8 cellular contexts compared by ENCODE assay signal in the genomic region with DNA sequence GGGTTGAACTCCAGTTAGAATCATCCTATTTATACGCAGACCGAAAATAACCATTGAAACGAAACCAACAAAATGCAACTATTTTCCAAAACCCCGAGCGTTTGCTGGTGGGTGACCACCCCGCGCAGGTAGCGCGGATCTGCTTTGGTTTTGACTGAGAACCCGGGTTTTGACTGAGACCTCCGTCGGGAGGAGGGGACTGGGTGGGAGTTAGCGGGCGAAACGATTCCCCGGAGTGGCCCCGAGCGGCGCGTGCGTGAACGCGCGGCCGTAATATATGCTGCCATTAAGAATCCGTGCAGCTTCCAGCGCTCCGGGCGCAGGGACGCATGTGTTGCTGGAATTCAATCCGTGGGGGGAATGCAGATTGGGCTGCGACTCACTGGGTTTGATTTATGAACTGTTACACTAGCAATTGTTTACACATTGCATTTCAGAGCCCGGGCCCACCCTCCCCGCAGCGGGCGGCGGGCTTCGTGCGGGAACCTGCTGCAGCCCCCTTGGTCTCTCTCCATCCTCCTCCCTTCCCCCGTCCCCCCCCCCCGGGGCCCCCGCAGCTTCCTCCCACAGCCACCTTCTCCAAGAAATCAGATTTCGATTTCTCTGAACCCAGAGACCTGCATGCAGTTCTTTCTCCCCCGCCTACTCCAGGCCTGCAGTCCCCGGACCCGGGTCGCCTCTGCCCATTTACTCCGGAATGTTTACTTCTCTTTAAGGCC. TPM values are rescaled to one million over a fixed set of nuclear protein-coding genes. Genes with fewer than 3 reads are reported as not detected.
DNase-seq lines count a peak whose midpoint lies in the region; ATAC-seq, FAIRE-seq and TF ChIP-seq lines count a peak whose summit lies in the region.

No MANE protein-coding gene starts in this region.

- H4K20me1 ChIP-seq in endothelial cell of umbilical vein (replicated peaks; ENCODE audit: control insufficient read depth, extremely low read depth, insufficient read depth, low read length): no peaks in the 10 kb centered on the region

- POLR2A ChIA-PET in A673 (lab: Charles Lee; ENCODE audit: low non-redundant PET) (interaction anchor here (0.7 kb wide), 1 partner anchor 723 kb away, joined by 5 read pairs; no protein-coding TSS in a partner anchor), endothelial cell of umbilical vein (lab: Charles Lee) (no interaction called here)

- peak overlapping the region; percentile 76 for H3K9ac ChIP-seq in endothelial cell of umbilical vein (replicated peaks; ENCODE audit: extremely low read depth, insufficient read depth, low read length)

- DNase-seq in A673 (ENCODE audit: low spot score): peak; percentile 88
- DNase-seq in SJSA1 (ENCODE audit: low read depth in 1 of 2, low spot score in 2 of 2): peak in 1 of 2 experiments; percentile 54
- peak; percentile 59 for DNase-seq in endothelial cell of umbilical vein (ENCODE audit: low read depth, low spot score)
- no peak for DNase-seq in natural killer cell treated with Interleukin-12 subunit alpha and Interleukin-12 subunit beta and Interleukin-15 and Interleukin-18, amount 100 ng/mL, for 72 hours (ENCODE audit: low spot score)
- no peak for DNase-seq in dedifferentiated amniotic fluid mesenchymal stem cell (ENCODE audit: extremely low spot score)
- DNase-seq in GM19239 (ENCODE audit: insufficient read length, low spot score): no peak
- no peak for DNase-seq in activated CD4-positive, CD25-positive, alpha-beta regulatory T cell (lab: John Stamatoyannopoulos, UW)

- ATAC-seq in natural killer cell treated with Interleukin-12 subunit alpha and Interleukin-12 subunit beta and Interleukin-15 and Interleukin-18, amount 100 ng/mL, for 72 hours: no peak

- H3K27me3 ChIP-seq in A673 (replicated peaks; ENCODE audit: insufficient read depth, low read depth, low read length, poor library complexity): no peaks in the 10 kb centered on the region
- no peaks in the 10 kb centered on the region; the same call in 1 of the 2 replicates for H3K27me3 ChIP-seq in SJSA1 (replicated peaks)
- H3K27me3 ChIP-seq in endothelial cell of umbilical vein (ENCODE audit: control insufficient read depth in 2 of 2, insufficient read depth in 2 of 2, low read length in 2 of 2): peaks cover 34 to 76% of the 10 kb centered on the region in 2 experiments

- H3K9me3 Mint-ChIP-seq in natural killer cell treated with Interleukin-12 subunit alpha and Interleukin-12 subunit beta and Interleukin-15 and Interleukin-18, amount 100 ng/mL, for 72 hours: no peaks in the 10 kb centered on the region

- H3K27ac Mint-ChIP-seq in natural killer cell treated with Interleukin-12 subunit alpha and Interleukin-12 subunit beta and Interleukin-15 and Interleukin-18, amount 100 ng/mL, for 72 hours: no peak overlapping the region

- no peak for TF ChIP-seq POLR2A in endothelial cell of umbilical vein (IDR thresholded peaks at IDR 0.05; ENCODE audit: low read depth, low read length)

- CTCF ChIA-PET in A673 (lab: Charles Lee): interaction anchor here (0.6 to 1.0 kb wide), 2 partner anchors 10 to 11 kb away, joined by 3 to 6 read pairs; no protein-coding TSS in a partner anchor
- CTCF ChIA-PET in endothelial cell of umbilical vein (lab: Charles Lee): interaction anchor here (1.1 to 2.7 kb wide), 2 partner anchors 15 to 526 kb away, joined by 3 to 13 read pairs; no protein-coding TSS in a partner anchor

- dilution Hi-C loops in endothelial cell of umbilical vein (cut with MboI; ENCODE audit: extremely low pct_ligation_motif_present, low sequenced_read_pairs): no loop called here

- peak overlapping the region; percentile 91 for H3K4me3 Mint-ChIP-seq in natural killer cell treated with Interleukin-12 subunit alpha and Interleukin-12 subunit beta and Interleukin-15 and Interleukin-18, amount 100 ng/mL, for 72 hours

- peak overlapping the region; percentile 74 for H3K27ac ChIP-seq in A673 (ENCODE audit: low read depth, low read length, poor library complexity, severe bottlenecking)
- peak overlapping the region; percentile 56 for H3K27ac ChIP-seq in SJSA1
- H3K27ac ChIP-seq in endothelial cell of umbilical vein (ENCODE audit: insufficient read depth, low read depth, low read length): peak overlapping the region; percentile 32

- peaks cover 63 to 90% of the 10 kb centered on the region in 2 donors for H3K27me3 Mint-ChIP-seq in natural killer cell treated with Interleukin-12 subunit alpha and Interleukin-12 subunit beta and Interleukin-15 and Interleukin-18, amount 100 ng/mL, for 72 hours

- H3K79me2 ChIP-seq in endothelial cell of umbilical vein (ENCODE audit: control insufficient read depth, insufficient read depth, low read length): no peaks in the 10 kb centered on the region

- peak overlapping the region; percentile 99 for H3K4me2 ChIP-seq in endothelial cell of umbilical vein (ENCODE audit: insufficient read depth, low read length)

- FAIRE-seq in endothelial cell of umbilical vein (lab: Jason Lieb, UNC) (peak; percentile 77), GM19239 (lab: Jason Lieb, UNC) (no peak)

- peak overlapping the region; percentile 95 for H2AFZ ChIP-seq in endothelial cell of umbilical vein (ENCODE audit: low read depth, low read length)

- intact Hi-C loops in A673 (cut with micrococcal nuclease; ENCODE audit: unreplicated experiment): loop anchor here (5.0 to 10.0 kb wide), 3 partner anchors 105 to 550 kb away; no protein-coding TSS in a partner anchor
- intact Hi-C loops in endothelial cell of umbilical vein (cut with micrococcal nuclease): loop anchor here (1.0 kb wide), 5 partner anchors 11 to 575 kb away; no protein-coding TSS in a partner anchor

- TSS peak; percentile 53 for BruUV-seq in A673 (replicated peaks; lab: Mats Ljungman, UMichigan)
- BruUV-seq in endothelial cell of umbilical vein (replicated peaks; lab: Mats Ljungman, UMichigan): no TSS peak

- no peaks in the 10 kb centered on the region for H3K9me3 ChIP-seq in A673 (ENCODE audit: low read depth, low read length, poor library complexity, severe bottlenecking)
- H3K9me3 ChIP-seq in SJSA1 (replicated peaks): no peaks in the 10 kb centered on the region
- no peaks in the 10 kb centered on the region for H3K9me3 ChIP-seq in endothelial cell of umbilical vein (replicated peaks; ENCODE audit: control insufficient read depth, insufficient read depth, low read length)

- peaks cover 28% of the 10 kb centered on the region for H3K4me1 ChIP-seq in A673 (ENCODE audit: insufficient read depth, low read length, poor library complexity, severe bottlenecking)
- peaks cover 27% of the 10 kb centered on the region for H3K4me1 ChIP-seq in SJSA1 (replicated peaks)
- peaks cover 9% of the 10 kb centered on the region for H3K4me1 ChIP-seq in endothelial cell of umbilical vein (ENCODE audit: control insufficient read depth, extremely low read depth, insufficient read depth, low read length)

- H3K4me1 Mint-ChIP-seq in natural killer cell treated with Interleukin-12 subunit alpha and Interleukin-12 subunit beta and Interleukin-15 and Interleukin-18, amount 100 ng/mL, for 72 hours (ENCODE audit: low read depth in 2 of 2): peaks cover 55 to 60% of the 10 kb centered on the region in 2 donors

- H3K36me3 ChIP-seq in A673 (ENCODE audit: insufficient read depth, low read length, poor library complexity, severe bottlenecking) (peaks cover 16% of the 10 kb centered on the region), SJSA1 (no peaks in the 10 kb centered on the region), endothelial cell of umbilical vein (ENCODE audit: control insufficient read depth in 2 of 2, extremely low read depth in 1 of 2, insufficient read depth in 2 of 2, low read length in 2 of 2) (no peaks in the 10 kb centered on the region)

- H3K36me3 Mint-ChIP-seq in natural killer cell treated with Interleukin-12 subunit alpha and Interleukin-12 subunit beta and Interleukin-15 and Interleukin-18, amount 100 ng/mL, for 72 hours: peaks cover 27% of the 10 kb centered on the region

- peak overlapping the region; percentile 54 for H3K4me3 ChIP-seq in A673 (ENCODE audit: low read depth, low read length, poor library complexity, severe bottlenecking)
- H3K4me3 ChIP-seq in GM12875 (ENCODE audit: low read depth, low read length): peak overlapping the region; percentile 35
- peak overlapping the region; percentile 47 for H3K4me3 ChIP-seq in SJSA1
- H3K4me3 ChIP-seq in endothelial cell of umbilical vein (replicated peaks in 1 of 3; ENCODE audit: insufficient read depth in 1 of 3, low read depth in 1 of 3, low read length in 3 of 3): peak overlapping the region; percentile 56 to 99 (median 97)

- TF ChIP-seq CTCF in A673 (conservative IDR thresholded peaks at IDR 0.05; ENCODE audit: low read depth, low read length) (no peak), GM12875 (IDR thresholded peaks at IDR 0.05; ENCODE audit: borderline replicate concordance, insufficient read depth, low read depth, low read length) (no peak), endothelial cell of umbilical vein (IDR thresholded peaks at IDR 0.05; ENCODE audit: extremely low read depth in 1 of 2, insufficient read depth in 1 of 2, low read depth in 1 of 2, low read length in 2 of 2) (no peak)

- no peaks in the 10 kb centered on the region for H3K9me1 ChIP-seq in endothelial cell of umbilical vein (replicated peaks; ENCODE audit: control insufficient read depth, extremely low read depth, insufficient read depth, low read length)

TF ChIP-seq in endothelial cell of umbilical vein, 7 proteins besides CTCF, POLR2A, EP300 and RAD21:
- TF ChIP-seq POLR2AphosphoS5 (IDR thresholded peaks at IDR 0.05; ENCODE audit: insufficient read depth, low read depth, low read length) (no peak), GATA2 (IDR thresholded peaks at IDR 0.05; ENCODE audit: insufficient read depth, insufficient read length, low read depth, low read length) (no peak), EZH2 (IDR thresholded peaks at IDR 0.05; ENCODE audit: borderline replicate concordance, low read depth, low read length, severe bottlenecking) (peak; percentile 18)

RNA-seq across cellular contexts. Expression of a gene that starts 9.9 kb away (rescaled TPM):
- total RNA-seq in A673 (2021) (37.0 and 46.1 TPM in 2 replicates), endothelial cell of umbilical vein (25.6 and 26.2 TPM in 2 replicates)
- total RNA-seq in SJSA1 (2014; rRNA removed; shearing (Covaris generic)): 19.4 and 20.6 TPM in 2 replicates
- polyA plus RNA-seq in endothelial cell of umbilical vein: 10.9 and 12.8 TPM in 2 replicates
- polyA plus RNA-seq in endothelial cell of umbilical vein (2011; cell fraction: cytosol; rRNA removed): 12.4 and 16.6 TPM in 2 replicates
- 17.9 and 20.3 TPM in 2 replicates for polyA plus RNA-seq in endothelial cell of umbilical vein (2011; cell fraction: nucleus; rRNA removed)
- 22.7 and 26.1 TPM in 2 replicates for polyA plus RNA-seq in endothelial cell of umbilical vein (2012)
- polyA minus RNA-seq in endothelial cell of umbilical vein: 5.3 and 7.2 TPM in 2 replicates
- not detected for polyA minus RNA-seq in endothelial cell of umbilical vein (2011; cell fraction: cytosol; rRNA and poly(A)+ RNA removed)
- 2.4 and 3.6 TPM in 2 replicates for polyA minus RNA-seq in endothelial cell of umbilical vein (2011; cell fraction: nucleus; rRNA and poly(A)+ RNA removed)
- 1 to 10 TPM in 1 of 2 donors, under 1 TPM in 1; 0.95 to 2.0 TPM for total RNA-seq in natural killer cell treated with Interleukin-12 subunit alpha and Interleukin-12 subunit beta and Interleukin-15 and Interleukin-18, amount 100 ng/mL, for 72 hours

Comparison
In these comparisons a context has a peak if more than half of its experiments do, and no peak if none do; other contexts are left out.
1. DNase-seq: peak in A673 (single experiment) and endothelial cell of umbilical vein (single experiment); none in natural killer cell treated with Interleukin-12 subunit alpha and Interleukin-12 subunit beta and Interleukin-15 and Interleukin-18, amount 100 ng/mL, for 72 hours (single experiment), dedifferentiated amniotic fluid mesenchymal stem cell (single experiment), GM19239 (single experiment) and activated CD4-positive, CD25-positive, alpha-beta regulatory T cell (0 of 4).
2. H3K4me3 ChIP-seq: peak in every context shown above with its lines; median percentile 97 in endothelial cell of umbilical vein; 54 in A673; 47 in SJSA1; 35 in GM12875.
3. Peak in every context shown above with its lines, with median percentiles within 50 percentile points of each other: H3K27ac ChIP-seq.